In genomic region chr6:2839195-2839981, GRCh38 we compare ENCODE assay signal across 8 cellular contexts. TPM values are rescaled to one million over a fixed set of nuclear protein-coding genes. Genes with fewer than 3 reads are reported as not detected.
DNase-seq lines count a peak whose midpoint lies in the region; ATAC-seq and TF ChIP-seq lines count a peak whose summit lies in the region.

No MANE protein-coding gene starts in this region.

- POLR2A ChIA-PET in OCI-LY7 (lab: Charles Lee) = interaction anchor here (1.4 kb wide), 1 partner anchor 93 kb away, joined by 4 read pairs; no protein-coding TSS in a partner anchor

- H3K9ac ChIP-seq in rectal smooth muscle tissue (ENCODE audit: low read length) = no peak overlapping the region

- no peaks in the 10 kb centered on the region for H3K36me3 ChIP-seq in OCI-LY7 (ENCODE audit: insufficient read depth, low read length)
- H3K36me3 ChIP-seq in rectal smooth muscle tissue (ENCODE audit: control insufficient read depth, insufficient read depth, low read length) = peaks cover 14% of the 10 kb centered on the region

- H3K4me2 ChIP-seq in OCI-LY7 (ENCODE audit: low read length) = no peak overlapping the region

- peaks cover 8% of the 10 kb centered on the region for H3K4me1 ChIP-seq in OCI-LY7 (ENCODE audit: insufficient read depth, low read length, poor library complexity, severe bottlenecking)
- peaks cover 16% of the 10 kb centered on the region for H3K4me1 ChIP-seq in rectal smooth muscle tissue (ENCODE audit: control insufficient read depth, insufficient read depth, low read length)

- intact Hi-C loops in OCI-LY7 (cut with micrococcal nuclease; ENCODE audit: unreplicated experiment) (no loop called here), dorsolateral prefrontal cortex (cut with DNase I) (no loop called here), posterior vena cava (cut with DNase I) (no loop called here)

- no peaks in the 10 kb centered on the region for H3K9me2 ChIP-seq in OCI-LY7 (ENCODE audit: insufficient read depth, low read length)

- H3K27ac ChIP-seq in OCI-LY7 (ENCODE audit: low read depth, low read length, poor library complexity, severe bottlenecking) = no peak overlapping the region
- peak overlapping the region in 51 of 59 donors; percentile 36 to 96 (median 90) for H3K27ac ChIP-seq in dorsolateral prefrontal cortex
- peak overlapping the region; percentile 94 for H3K27ac ChIP-seq in rectal smooth muscle tissue (ENCODE audit: low read depth, low read length)

- no peak for TF ChIP-seq CTCF in OCI-LY7 (conservative IDR thresholded peaks at IDR 0.05; ENCODE audit: low read length)
- TF ChIP-seq CTCF in dorsolateral prefrontal cortex (IDR thresholded peaks at IDR 0.05 in 54 of 56, conservative IDR thresholded peaks at IDR 0.05 in 2 of 56; ENCODE audit: low read depth in 1 of 56, partially characterized antibody in 56 of 56) = no peak

- H3K79me2 ChIP-seq in OCI-LY7 (ENCODE audit: insufficient read depth, low read depth, low read length) = no peaks in the 10 kb centered on the region

- TSS peak; percentile 51 for BruUV-seq in OCI-LY7 (replicated peaks; lab: Mats Ljungman, UMichigan)

- no peaks in the 10 kb centered on the region for H3K27me3 ChIP-seq in dorsolateral prefrontal cortex
- no peaks in the 10 kb centered on the region for H3K27me3 ChIP-seq in rectal smooth muscle tissue (ENCODE audit: control insufficient read depth, insufficient read depth, low read length)

- DNase-seq in GF-D8 (lab: John Stamatoyannopoulos, UW) = peak; percentile 46
- DNase-seq in OCI-LY7 (ENCODE audit: low spot score) = no peak
- no peak for DNase-seq in dorsolateral prefrontal cortex
- no peak for DNase-seq in posterior vena cava (ENCODE audit: low spot score)
- DNase-seq in KG1 (lab: John Stamatoyannopoulos, UW) = no peak
- no peak for DNase-seq in germinal center (ENCODE audit: low spot score)

- CTCF ChIA-PET in OCI-LY7 (lab: Charles Lee; ENCODE audit: unreplicated experiment) = interaction anchor here (3.2 kb wide), 1 partner anchor 113 kb away, joined by 10 read pairs; no protein-coding TSS in a partner anchor

- no peaks in the 10 kb centered on the region for H4K20me1 ChIP-seq in OCI-LY7 (ENCODE audit: insufficient read depth, low read length)

- no peaks in the 10 kb centered on the region for H3K9me3 ChIP-seq in OCI-LY7 (ENCODE audit: low read length)

- H3K4me3 ChIP-seq in OCI-LY7 (ENCODE audit: low read depth, low read length, poor library complexity, severe bottlenecking) = no peak overlapping the region
- peak overlapping the region in 31 of 59 donors; percentile 1 to 76 (median 67) for H3K4me3 ChIP-seq in dorsolateral prefrontal cortex
- H3K4me3 ChIP-seq in rectal smooth muscle tissue (ENCODE audit: low read length) = peak overlapping the region; percentile 80

- H2AFZ ChIP-seq in OCI-LY7 (ENCODE audit: low read length) = no peak overlapping the region

- no peak for ATAC-seq in HG02970 (IDR thresholded peaks at IDR 0.05; ENCODE audit: low FRiP score, unreplicated experiment)

RNA-seq across cellular contexts. Expression of gene SERPINB1, which starts 2.3 kb away (rescaled TPM):
- total RNA-seq in OCI-LY7 (2014; rRNA removed; shearing (Covaris generic)) = 1.2 and 1.3 TPM in 2 replicates
- 3.5 and 5.0 TPM in 2 replicates for total RNA-seq in OCI-LY7 (2022)
- 10 to 100 TPM in 86 of 120 experiments, 1 to 10 TPM in 34; 5.2 to 34.5 (median 12.1) TPM for total RNA-seq in dorsolateral prefrontal cortex
- total RNA-seq in posterior vena cava = 10 to 100 TPM; 30.8 to 44.0 TPM
